Comparison of ENCODE assay signal across 8 cellular contexts in the genomic region with DNA sequence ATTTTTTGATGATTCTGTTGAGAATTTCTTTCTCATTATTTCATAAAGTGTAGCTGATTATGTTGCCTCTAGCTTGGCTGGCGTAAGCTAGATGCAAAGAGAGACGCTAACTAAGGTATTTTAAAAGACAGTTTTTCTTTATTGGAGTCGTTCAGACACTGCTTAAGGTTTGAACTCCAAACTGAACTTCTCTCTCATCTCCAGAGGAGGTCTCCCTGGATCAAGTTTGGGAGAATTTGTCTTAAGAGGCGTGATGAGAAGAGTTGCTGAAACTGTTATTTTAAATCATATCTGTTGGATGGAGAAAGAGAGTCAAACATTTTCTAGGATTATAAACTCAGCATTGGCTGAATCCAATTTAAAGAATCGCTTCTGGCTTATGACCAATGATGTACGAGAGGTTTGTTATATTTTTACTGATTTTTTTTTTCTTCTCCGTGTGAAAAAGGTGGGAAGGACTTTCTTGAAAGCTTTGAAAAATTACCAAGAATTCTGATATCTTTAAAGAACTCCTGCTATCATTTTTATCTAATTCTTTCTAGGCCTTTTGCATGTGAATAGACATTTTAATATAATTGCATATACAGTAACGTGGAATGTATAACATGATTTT. TPM values are rescaled to one million over a fixed set of nuclear protein-coding genes. Genes with fewer than 3 reads are reported as not detected.
DNase-seq lines count a peak whose midpoint lies in the region; ATAC-seq, FAIRE-seq and TF ChIP-seq lines count a peak whose summit lies in the region.

No MANE protein-coding gene starts in this region.

- FAIRE-seq in kidney (lab: Jason Lieb, UNC) (peak; percentile 92), urothelium cell line (lab: Jason Lieb, UNC) (peak; percentile 78)

- no peak for TF ChIP-seq POLR2A in body of pancreas (IDR thresholded peaks at IDR 0.05)

- H3K36me3 ChIP-seq in body of pancreas (replicated peaks in 1 of 2; ENCODE audit: insufficient read depth in 1 of 2, low read depth in 2 of 2), result no peaks in the 10 kb centered on the region
- no peaks in the 10 kb centered on the region for H3K36me3 ChIP-seq in kidney (ENCODE audit: control insufficient read depth in 1 of 2, insufficient read depth in 2 of 2, low read length in 2 of 2)
- no peaks in the 10 kb centered on the region for H3K36me3 ChIP-seq in effector memory CD4-positive, alpha-beta T cell (ENCODE audit: control insufficient read depth, insufficient read depth, low read length)

- H3K4me1 ChIP-seq in body of pancreas, result no peaks in the 10 kb centered on the region
- H3K4me1 ChIP-seq in kidney (ENCODE audit: control insufficient read depth in 1 of 2, insufficient read depth in 1 of 2, low read depth in 1 of 2, low read length in 2 of 2), result no peaks in the 10 kb centered on the region
- H3K4me1 ChIP-seq in effector memory CD4-positive, alpha-beta T cell (ENCODE audit: control insufficient read depth, insufficient read depth, low read length, poor library complexity, severe bottlenecking), result no peaks in the 10 kb centered on the region

- TF ChIP-seq CTCF in body of pancreas (IDR thresholded peaks at IDR 0.05), result peak; percentile 49 to 86 (median 80)
- TF ChIP-seq CTCF in kidney (IDR thresholded peaks at IDR 0.05; ENCODE audit: borderline replicate concordance, extremely low read depth, insufficient read depth), result peak; percentile 79

- no peaks in the 10 kb centered on the region for H3K9me3 ChIP-seq in body of pancreas
- no peaks in the 10 kb centered on the region for H3K9me3 ChIP-seq in kidney (ENCODE audit: control insufficient read depth in 1 of 2, low read length in 2 of 2)
- H3K9me3 ChIP-seq in effector memory CD4-positive, alpha-beta T cell (ENCODE audit: control insufficient read depth, low read length), result no peaks in the 10 kb centered on the region

- ATAC-seq in body of pancreas (peak; percentile 80), HG03196 (IDR thresholded peaks at IDR 0.05; ENCODE audit: unreplicated experiment) (no peak)

- WGBS in body of pancreas, 2 donors, result 19 to 25% methylated on average over 8 of the region's 8 CpGs

- H3K27ac ChIP-seq in body of pancreas (no peak overlapping the region), kidney (ENCODE audit: low read depth in 2 of 2, low read length in 2 of 2) (no peak overlapping the region)
- no peak overlapping the region for H3K27ac ChIP-seq in effector memory CD4-positive, alpha-beta T cell (ENCODE audit: insufficient read depth, low read length, poor library complexity, severe bottlenecking)

- intact Hi-C loops in body of pancreas (cut with DNase I) (loop anchor here (5.0 kb wide), 1 partner anchor 208 kb away; no protein-coding TSS in a partner anchor), kidney (cut with DNase I) (loop anchor here (10.0 kb wide), 1 partner anchor 190 kb away; no protein-coding TSS in a partner anchor)

- H3K4me3 ChIP-seq in body of pancreas (no peak overlapping the region), kidney (ENCODE audit: low read length in 2 of 2) (no peak overlapping the region)
- H3K4me3 ChIP-seq in effector memory CD4-positive, alpha-beta T cell (ENCODE audit: insufficient read depth, low read depth, low read length, poor library complexity, severe bottlenecking), result no peak overlapping the region

- no peaks in the 10 kb centered on the region for H3K27me3 ChIP-seq in body of pancreas
- no peaks in the 10 kb centered on the region for H3K27me3 ChIP-seq in effector memory CD4-positive, alpha-beta T cell (replicated peaks; ENCODE audit: control insufficient read depth, insufficient read depth, low read length, poor library complexity, severe bottlenecking)

- DNase-seq in NCI-H345 (lab: John Stamatoyannopoulos, UW) (peak; percentile 22), NCI-H345 treated with DMSO at 0.1 percent for 48 hours (lab: John Stamatoyannopoulos, UW; ENCODE audit: unreplicated experiment) (no peak), NCI-H2196 treated with DMSO at 0.1 percent for 48 hours (lab: John Stamatoyannopoulos, UW; ENCODE audit: unreplicated experiment) (peak; percentile 14), body of pancreas (peak in 1 of 4 donors; percentile 45), kidney (no peak), urothelium cell line (ENCODE audit: low spot score) (peak; percentile 62)
- no peak for DNase-seq in effector memory CD4-positive, alpha-beta T cell

- H3K9ac ChIP-seq in kidney (ENCODE audit: low read length in 2 of 2), result no peak overlapping the region

RNA-seq across cellular contexts. Expression of a gene that starts 34.0 kb away (rescaled TPM):
- total RNA-seq in body of pancreas, result 10 to 100 TPM in 1 of 2 donors, 1 to 10 TPM in 1; 5.2 to 12.5 TPM
- 12.7 TPM for total RNA-seq in kidney
- 5.4 TPM for polyA plus RNA-seq in kidney (ENCODE audit: insufficient read depth, low read depth, low replicate concordance)

Comparison
In these comparisons a context has a peak if more than half of its experiments do, and no peak if none do; other contexts are left out.
1. DNase-seq: peak in NCI-H345 (single experiment), NCI-H2196 treated with DMSO at 0.1 percent for 48 hours (single experiment) and urothelium cell line (single experiment); none in NCI-H345 treated with DMSO at 0.1 percent for 48 hours (single experiment), kidney (single experiment) and effector memory CD4-positive, alpha-beta T cell (0 of 3).